ENCODE assay signal across 8 cellular contexts in the genomic region with DNA sequence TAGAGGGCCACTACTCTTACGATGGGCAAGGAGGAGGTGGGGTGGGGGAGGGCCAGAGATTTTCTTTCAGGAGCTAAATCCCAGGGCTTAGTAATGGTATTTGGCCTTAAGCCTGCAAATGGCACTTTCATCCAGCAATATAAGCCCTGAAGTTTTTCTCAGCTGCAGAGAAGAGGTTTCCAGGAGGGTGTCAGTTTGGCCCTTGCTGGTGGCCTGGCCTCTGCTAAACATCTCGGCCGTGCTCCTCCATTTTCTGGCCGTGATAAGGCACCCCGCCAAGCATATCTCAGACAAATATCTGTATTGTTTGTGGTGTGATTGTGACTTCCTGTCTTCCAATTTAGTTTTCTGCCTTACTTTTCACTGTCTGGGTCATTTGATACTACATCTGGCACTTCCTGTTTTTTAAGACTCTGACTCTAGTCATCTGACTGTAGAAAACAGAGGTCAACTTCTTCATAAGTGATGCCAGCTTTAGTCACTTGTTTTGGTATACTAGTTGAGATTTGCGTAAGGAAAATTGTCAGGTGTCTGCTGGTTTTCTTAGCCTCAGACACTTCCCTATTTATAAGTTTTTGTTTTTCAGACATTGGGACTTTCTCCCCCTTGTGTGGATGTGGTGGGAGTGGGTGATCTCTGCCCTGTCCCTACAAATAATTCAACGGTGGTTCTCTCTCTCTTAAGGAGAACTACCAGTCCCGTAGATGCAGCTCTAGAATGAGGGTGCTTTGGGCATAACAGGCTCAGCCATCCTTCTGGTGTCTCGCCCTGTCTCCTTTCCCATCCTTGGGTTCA.
DNase-seq lines count a peak whose midpoint lies in the region; ATAC-seq, FAIRE-seq and TF ChIP-seq lines count a peak whose summit lies in the region.

No MANE protein-coding gene starts in this region.

- in situ Hi-C loops in SK-MEL-5 (cut with HindIII; ENCODE audit: low pct_unique_long_range_greater_than_20kb, low sequenced_read_pairs), result no loop called here

- TF ChIP-seq CTCF in AG10803 (conservative IDR thresholded peaks at IDR 0.05; ENCODE audit: low read length) (no peak), breast epithelium (IDR thresholded peaks at IDR 0.05) (no peak)

- FAIRE-seq in RCC 7860 (lab: Jason Lieb, UNC), result no peak

- H3K4me3 ChIP-seq in AG10803 (ENCODE audit: low read length) (no peak overlapping the region), breast epithelium (no peak overlapping the region), muscle layer of duodenum (ENCODE audit: low read depth in 1 of 2, low read length in 2 of 2) (no peak overlapping the region)

- intact Hi-C loops in breast epithelium (cut with DNase I; ENCODE audit: low total_unique reads), result no loop called here

- ATAC-seq in HG03196 (IDR thresholded peaks at IDR 0.05; ENCODE audit: unreplicated experiment), result peak; percentile 79

- H3K27ac ChIP-seq in breast epithelium (peak overlapping the region; percentile 57 to 82), muscle layer of duodenum (ENCODE audit: low read length) (peak overlapping the region; percentile 76)

- no peaks in the 10 kb centered on the region for H3K9me3 ChIP-seq in breast epithelium
- no peaks in the 10 kb centered on the region for H3K9me3 ChIP-seq in muscle layer of duodenum (ENCODE audit: control insufficient read depth in 1 of 2, low read length in 2 of 2)

- H3K4me1 ChIP-seq in breast epithelium (peaks cover 0 to 5% of the 10 kb centered on the region in 2 donors), muscle layer of duodenum (ENCODE audit: control insufficient read depth in 1 of 2, insufficient read depth in 2 of 2, low read length in 2 of 2) (peaks cover 0 to 18% of the 10 kb centered on the region in 2 donors)

- H3K36me3 ChIP-seq in breast epithelium (no peaks in the 10 kb centered on the region), muscle layer of duodenum (ENCODE audit: control insufficient read depth in 1 of 2, insufficient read depth in 2 of 2, low read length in 2 of 2) (no peaks in the 10 kb centered on the region)

- TF ChIP-seq POLR2A in breast epithelium (IDR thresholded peaks at IDR 0.05), result no peak

- DNase-seq in AG10803 (ENCODE audit: low read depth) (peak; percentile 15), GM19240 (ENCODE audit: insufficient read length, low spot score) (peak; percentile 46), SK-MEL-5 (ENCODE audit: low read depth, low spot score) (peak; percentile 92), breast epithelium (ENCODE audit: low spot score in 2 of 2) (no peak), dedifferentiated amniotic fluid mesenchymal stem cell (ENCODE audit: extremely low spot score) (no peak), RCC 7860 (ENCODE audit: low spot score) (no peak)

- H3K27me3 ChIP-seq in breast epithelium (no peaks in the 10 kb centered on the region), muscle layer of duodenum (ENCODE audit: low read depth, low read length) (no peaks in the 10 kb centered on the region)

Comparison
In these comparisons a context has a peak if more than half of its experiments do, and no peak if none do; other contexts are left out.
1. DNase-seq: peak in AG10803 (single experiment), GM19240 (single experiment) and SK-MEL-5 (single experiment); none in breast epithelium (0 of 2), dedifferentiated amniotic fluid mesenchymal stem cell (single experiment) and RCC 7860 (single experiment).